ENCODE assay signal across 1 cellular context in the genomic region with DNA sequence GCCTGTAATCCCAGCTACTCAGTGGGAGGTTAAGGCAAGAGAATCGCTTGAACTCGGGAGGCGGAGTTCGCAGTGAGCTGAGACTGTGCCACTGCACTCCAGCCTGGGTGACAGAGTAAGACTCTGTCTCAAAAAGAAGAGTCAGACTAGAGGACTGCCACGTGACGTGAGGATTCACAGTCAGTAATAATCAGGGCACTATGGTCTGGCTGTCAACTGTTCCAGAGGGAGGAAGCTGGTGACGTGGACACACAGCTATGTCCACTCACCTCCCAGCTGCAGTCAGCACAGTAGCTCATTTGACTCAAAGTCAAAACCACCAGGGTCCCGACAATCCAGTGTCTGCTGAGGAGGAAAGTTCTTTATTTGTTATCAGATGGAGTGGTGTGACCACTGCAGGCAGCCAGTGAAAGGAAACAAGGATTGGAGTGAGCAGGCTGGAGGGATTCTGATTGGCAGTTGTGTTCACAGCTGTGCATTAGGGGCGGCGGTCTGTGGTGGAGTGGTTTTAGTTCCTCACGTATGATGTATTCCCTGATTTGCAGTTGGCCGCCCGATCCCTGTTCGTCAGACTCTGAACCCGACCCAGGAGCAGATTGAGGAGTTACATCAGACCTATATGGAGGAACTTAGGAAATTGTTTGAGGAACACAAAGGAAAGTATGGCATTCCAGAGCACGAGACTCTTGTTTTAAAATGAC.
A peak's percentile ranks its signal among the peaks of the same experiment; 100 is the strongest.
TF ChIP-seq lines count a peak whose summit lies in the region.

No MANE protein-coding gene starts in this region.

TF ChIP-seq in HepG2, 621 proteins besides CTCF, POLR2A, EP300 and RAD21 (continued from another document and continues in another):
- TF ChIP-seq, protein P1, sequence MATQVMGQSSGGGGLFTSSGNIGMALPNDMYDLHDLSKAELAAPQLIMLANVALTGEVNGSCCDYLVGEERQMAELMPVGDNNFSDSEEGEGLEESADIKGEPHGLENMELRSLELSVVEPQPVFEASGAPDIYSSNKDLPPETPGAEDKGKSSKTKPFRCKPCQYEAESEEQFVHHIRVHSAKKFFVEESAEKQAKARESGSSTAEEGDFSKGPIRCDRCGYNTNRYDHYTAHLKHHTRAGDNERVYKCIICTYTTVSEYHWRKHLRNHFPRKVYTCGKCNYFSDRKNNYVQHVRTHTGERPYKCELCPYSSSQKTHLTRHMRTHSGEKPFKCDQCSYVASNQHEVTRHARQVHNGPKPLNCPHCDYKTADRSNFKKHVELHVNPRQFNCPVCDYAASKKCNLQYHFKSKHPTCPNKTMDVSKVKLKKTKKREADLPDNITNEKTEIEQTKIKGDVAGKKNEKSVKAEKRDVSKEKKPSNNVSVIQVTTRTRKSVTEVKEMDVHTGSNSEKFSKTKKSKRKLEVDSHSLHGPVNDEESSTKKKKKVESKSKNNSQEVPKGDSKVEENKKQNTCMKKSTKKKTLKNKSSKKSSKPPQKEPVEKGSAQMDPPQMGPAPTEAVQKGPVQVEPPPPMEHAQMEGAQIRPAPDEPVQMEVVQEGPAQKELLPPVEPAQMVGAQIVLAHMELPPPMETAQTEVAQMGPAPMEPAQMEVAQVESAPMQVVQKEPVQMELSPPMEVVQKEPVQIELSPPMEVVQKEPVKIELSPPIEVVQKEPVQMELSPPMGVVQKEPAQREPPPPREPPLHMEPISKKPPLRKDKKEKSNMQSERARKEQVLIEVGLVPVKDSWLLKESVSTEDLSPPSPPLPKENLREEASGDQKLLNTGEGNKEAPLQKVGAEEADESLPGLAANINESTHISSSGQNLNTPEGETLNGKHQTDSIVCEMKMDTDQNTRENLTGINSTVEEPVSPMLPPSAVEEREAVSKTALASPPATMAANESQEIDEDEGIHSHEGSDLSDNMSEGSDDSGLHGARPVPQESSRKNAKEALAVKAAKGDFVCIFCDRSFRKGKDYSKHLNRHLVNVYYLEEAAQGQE (IDR thresholded peaks at IDR 0.05; ENCODE audit: borderline replicate concordance in 1 of 2, low read depth in 1 of 2, low read length in 2 of 2): peak; percentile 17 to 86
- TF ChIP-seq SUZ12 (IDR thresholded peaks at IDR 0.05; ENCODE audit: low read depth, low read length) (no peak), ZNF615 (CRISPR knock-in tag; IDR thresholded peaks at IDR 0.05; ENCODE audit: borderline replicate concordance) (no peak), GFI1 (CRISPR knock-in tag; IDR thresholded peaks at IDR 0.05; ENCODE audit: borderline replicate concordance) (peak; percentile 82), ZFX (CRISPR knock-in tag; IDR thresholded peaks at IDR 0.05; ENCODE audit: low read depth) (peak; percentile 46), ZNF224 (CRISPR knock-in tag; IDR thresholded peaks at IDR 0.05) (no peak; the same call in 1 of the 2 replicates), NR2C2 (CRISPR knock-in tag; IDR thresholded peaks at IDR 0.05; ENCODE audit: borderline replicate concordance) (peak; percentile 58; the same call in 1 of the 2 replicates), ZNF703 (CRISPR knock-in tag; IDR thresholded peaks at IDR 0.05; ENCODE audit: borderline replicate concordance) (no peak; the same call in 1 of the 2 replicates), CENPX (CRISPR knock-in tag; IDR thresholded peaks at IDR 0.05) (no peak), ZFY (CRISPR knock-in tag; IDR thresholded peaks at IDR 0.05) (no peak; the same call in 1 of the 2 replicates), ATF2 (CRISPR knock-in tag; IDR thresholded peaks at IDR 0.05) (peak; percentile 97), NRL (CRISPR knock-in tag; IDR thresholded peaks at IDR 0.05; ENCODE audit: borderline replicate concordance) (peak; percentile 75; the same call in 1 of the 2 replicates), NCOA1 (CRISPR knock-in tag; IDR thresholded peaks at IDR 0.05) (no peak; the same call in none of the 2 replicates), ZNF549 (CRISPR knock-in tag; IDR thresholded peaks at IDR 0.05) (peak; percentile 35; the same call in 1 of the 2 replicates), NFKBIZ (CRISPR knock-in tag; IDR thresholded peaks at IDR 0.05) (no peak), ZNF883 (CRISPR knock-in tag; IDR thresholded peaks at IDR 0.05; ENCODE audit: not compliant biosample characterization) (peak; percentile 64), ESRRA (CRISPR knock-in tag; IDR thresholded peaks at IDR 0.05; ENCODE audit: low read depth) (peak; percentile 85), ISX (CRISPR knock-in tag; conservative IDR thresholded peaks at IDR 0.05) (no peak), KDM3A (CRISPR knock-in tag; IDR thresholded peaks at IDR 0.05; ENCODE audit: low read depth) (no peak; the same call in 1 of the 2 replicates), SAFB2 (CRISPR knock-in tag; IDR thresholded peaks at IDR 0.05; ENCODE audit: borderline replicate concordance, low read depth) (peak; percentile 59; the same call in 1 of the 2 replicates), ZNF570 (CRISPR knock-in tag; IDR thresholded peaks at IDR 0.05; ENCODE audit: borderline replicate concordance) (no peak), ZNF597 (CRISPR knock-in tag; IDR thresholded peaks at IDR 0.05) (no peak), FOXM1 (CRISPR knock-in tag; IDR thresholded peaks at IDR 0.05) (no peak; the same call in 1 of the 2 replicates), PRMT3 (CRISPR knock-in tag; IDR thresholded peaks at IDR 0.05; ENCODE audit: borderline replicate concordance, low read depth) (no peak), PAWR (CRISPR knock-in tag; IDR thresholded peaks at IDR 0.05; ENCODE audit: borderline replicate concordance) (no peak), ZNF264 (CRISPR knock-in tag; IDR thresholded peaks at IDR 0.05) (peak; percentile 90), ZFP1 (CRISPR knock-in tag; IDR thresholded peaks at IDR 0.05) (peak; percentile 39; the same call in 1 of the 2 replicates), CAMTA2 (CRISPR knock-in tag; IDR thresholded peaks at IDR 0.05; ENCODE audit: borderline replicate concordance) (0 out of 2 replicates have a peak, but pooled peaks have one; percentile 77), NR1H2 (CRISPR knock-in tag; IDR thresholded peaks at IDR 0.05; ENCODE audit: borderline replicate concordance, low read depth) (no peak), SIN3B (IDR thresholded peaks at IDR 0.05; ENCODE audit: low read length) (no peak; the same call in 1 of the 2 replicates), SALL2 (CRISPR knock-in tag; IDR thresholded peaks at IDR 0.05) (peak; percentile 94), TBX3 (IDR thresholded peaks at IDR 0.05; ENCODE audit: borderline replicate concordance) (peak; percentile 69; the same call in 1 of the 2 replicates), ZSCAN29 (CRISPR knock-in tag; conservative IDR thresholded peaks at IDR 0.05) (no peak; the same call in 1 of the 2 replicates), THYN1 (CRISPR knock-in tag; IDR thresholded peaks at IDR 0.05; ENCODE audit: borderline replicate concordance, low read depth) (no peak)
- TF ChIP-seq, protein P2, sequence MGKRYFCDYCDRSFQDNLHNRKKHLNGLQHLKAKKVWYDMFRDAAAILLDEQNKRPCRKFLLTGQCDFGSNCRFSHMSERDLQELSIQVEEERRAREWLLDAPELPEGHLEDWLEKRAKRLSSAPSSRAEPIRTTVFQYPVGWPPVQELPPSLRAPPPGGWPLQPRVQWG (CRISPR knock-in tag; IDR thresholded peaks at IDR 0.05; ENCODE audit: borderline replicate concordance, low read depth): no peak
- TF ChIP-seq, protein P3, sequence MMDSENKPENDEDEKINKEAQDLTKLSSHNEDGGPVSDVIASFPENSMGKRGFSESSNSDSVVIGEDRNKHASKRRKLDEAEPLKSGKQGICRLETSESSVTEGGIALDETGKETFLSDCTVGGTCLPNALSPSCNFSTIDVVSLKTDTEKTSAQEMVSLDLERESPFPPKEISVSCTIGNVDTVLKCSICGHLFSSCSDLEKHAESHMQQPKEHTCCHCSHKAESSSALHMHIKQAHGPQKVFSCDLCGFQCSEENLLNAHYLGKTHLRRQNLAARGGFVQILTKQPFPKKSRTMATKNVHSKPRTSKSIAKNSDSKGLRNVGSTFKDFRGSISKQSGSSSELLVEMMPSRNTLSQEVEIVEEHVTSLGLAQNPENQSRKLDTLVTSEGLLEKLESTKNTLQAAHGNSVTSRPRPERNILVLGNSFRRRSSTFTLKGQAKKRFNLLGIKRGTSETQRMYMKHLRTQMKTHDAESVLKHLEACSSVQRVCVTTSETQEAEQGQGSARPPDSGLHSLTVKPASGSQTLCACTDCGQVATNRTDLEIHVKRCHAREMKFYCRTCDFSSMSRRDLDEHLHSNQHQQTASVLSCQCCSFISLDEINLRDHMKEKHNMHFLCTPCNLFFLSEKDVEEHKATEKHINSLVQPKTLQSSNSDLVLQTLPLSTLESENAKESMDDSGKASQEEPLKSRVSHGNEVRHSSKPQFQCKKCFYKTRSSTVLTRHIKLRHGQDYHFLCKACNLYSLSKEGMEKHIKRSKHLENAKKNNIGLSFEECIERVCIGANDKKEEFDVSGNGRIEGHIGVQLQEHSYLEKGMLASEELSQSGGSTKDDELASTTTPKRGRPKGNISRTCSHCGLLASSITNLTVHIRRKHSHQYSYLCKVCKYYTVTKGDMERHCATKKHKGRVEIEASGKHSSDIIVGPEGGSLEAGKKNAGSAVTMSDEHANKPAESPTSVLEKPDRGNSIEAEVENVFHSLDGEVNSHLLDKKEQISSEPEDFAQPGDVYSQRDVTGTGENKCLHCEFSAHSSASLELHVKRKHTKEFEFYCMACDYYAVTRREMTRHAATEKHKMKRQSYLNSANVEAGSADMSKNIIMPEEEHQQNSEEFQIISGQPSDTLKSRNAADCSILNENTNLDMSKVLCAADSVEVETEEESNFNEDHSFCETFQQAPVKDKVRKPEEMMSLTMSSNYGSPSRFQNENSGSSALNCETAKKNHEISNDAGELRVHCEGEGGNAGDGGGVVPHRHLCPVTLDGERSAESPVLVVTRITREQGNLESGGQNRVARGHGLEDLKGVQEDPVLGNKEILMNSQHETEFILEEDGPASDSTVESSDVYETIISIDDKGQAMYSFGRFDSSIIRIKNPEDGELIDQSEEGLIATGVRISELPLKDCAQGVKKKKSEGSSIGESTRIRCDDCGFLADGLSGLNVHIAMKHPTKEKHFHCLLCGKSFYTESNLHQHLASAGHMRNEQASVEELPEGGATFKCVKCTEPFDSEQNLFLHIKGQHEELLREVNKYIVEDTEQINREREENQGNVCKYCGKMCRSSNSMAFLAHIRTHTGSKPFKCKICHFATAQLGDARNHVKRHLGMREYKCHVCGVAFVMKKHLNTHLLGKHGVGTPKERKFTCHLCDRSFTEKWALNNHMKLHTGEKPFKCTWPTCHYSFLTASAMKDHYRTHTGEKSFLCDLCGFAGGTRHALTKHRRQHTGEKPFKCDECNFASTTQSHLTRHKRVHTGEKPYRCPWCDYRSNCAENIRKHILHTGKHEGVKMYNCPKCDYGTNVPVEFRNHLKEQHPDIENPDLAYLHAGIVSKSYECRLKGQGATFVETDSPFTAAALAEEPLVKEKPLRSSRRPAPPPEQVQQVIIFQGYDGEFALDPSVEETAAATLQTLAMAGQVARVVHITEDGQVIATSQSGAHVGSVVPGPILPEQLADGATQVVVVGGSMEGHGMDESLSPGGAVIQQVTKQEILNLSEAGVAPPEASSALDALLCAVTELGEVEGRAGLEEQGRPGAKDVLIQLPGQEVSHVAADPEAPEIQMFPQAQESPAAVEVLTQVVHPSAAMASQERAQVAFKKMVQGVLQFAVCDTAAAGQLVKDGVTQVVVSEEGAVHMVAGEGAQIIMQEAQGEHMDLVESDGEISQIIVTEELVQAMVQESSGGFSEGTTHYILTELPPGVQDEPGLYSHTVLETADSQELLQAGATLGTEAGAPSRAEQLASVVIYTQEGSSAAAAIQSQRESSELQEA (CRISPR knock-in tag; IDR thresholded peaks at IDR 0.05; ENCODE audit: not compliant biosample characterization): peak; percentile 83
- TF ChIP-seq, protein P4, sequence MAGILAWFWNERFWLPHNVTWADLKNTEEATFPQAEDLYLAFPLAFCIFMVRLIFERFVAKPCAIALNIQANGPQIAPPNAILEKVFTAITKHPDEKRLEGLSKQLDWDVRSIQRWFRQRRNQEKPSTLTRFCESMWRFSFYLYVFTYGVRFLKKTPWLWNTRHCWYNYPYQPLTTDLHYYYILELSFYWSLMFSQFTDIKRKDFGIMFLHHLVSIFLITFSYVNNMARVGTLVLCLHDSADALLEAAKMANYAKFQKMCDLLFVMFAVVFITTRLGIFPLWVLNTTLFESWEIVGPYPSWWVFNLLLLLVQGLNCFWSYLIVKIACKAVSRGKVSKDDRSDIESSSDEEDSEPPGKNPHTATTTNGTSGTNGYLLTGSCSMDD (CRISPR knock-in tag; IDR thresholded peaks at IDR 0.05): no peak
- TF ChIP-seq, protein P5, sequence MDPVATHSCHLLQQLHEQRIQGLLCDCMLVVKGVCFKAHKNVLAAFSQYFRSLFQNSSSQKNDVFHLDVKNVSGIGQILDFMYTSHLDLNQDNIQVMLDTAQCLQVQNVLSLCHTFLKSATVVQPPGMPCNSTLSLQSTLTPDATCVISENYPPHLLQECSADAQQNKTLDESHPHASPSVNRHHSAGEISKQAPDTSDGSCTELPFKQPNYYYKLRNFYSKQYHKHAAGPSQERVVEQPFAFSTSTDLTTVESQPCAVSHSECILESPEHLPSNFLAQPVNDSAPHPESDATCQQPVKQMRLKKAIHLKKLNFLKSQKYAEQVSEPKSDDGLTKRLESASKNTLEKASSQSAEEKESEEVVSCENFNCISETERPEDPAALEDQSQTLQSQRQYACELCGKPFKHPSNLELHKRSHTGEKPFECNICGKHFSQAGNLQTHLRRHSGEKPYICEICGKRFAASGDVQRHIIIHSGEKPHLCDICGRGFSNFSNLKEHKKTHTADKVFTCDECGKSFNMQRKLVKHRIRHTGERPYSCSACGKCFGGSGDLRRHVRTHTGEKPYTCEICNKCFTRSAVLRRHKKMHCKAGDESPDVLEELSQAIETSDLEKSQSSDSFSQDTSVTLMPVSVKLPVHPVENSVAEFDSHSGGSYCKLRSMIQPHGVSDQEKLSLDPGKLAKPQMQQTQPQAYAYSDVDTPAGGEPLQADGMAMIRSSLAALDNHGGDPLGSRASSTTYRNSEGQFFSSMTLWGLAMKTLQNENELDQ (CRISPR knock-in tag; IDR thresholded peaks at IDR 0.05; ENCODE audit: borderline replicate concordance): no peak
